ENCODE assay signal across 1 cellular context in genomic region chr3:165920984-165921383, GRCh38.
TF ChIP-seq lines count a peak whose summit lies in the region.

No MANE protein-coding gene starts in this region.

TF ChIP-seq in GM23338, 12 proteins besides CTCF, POLR2A, EP300 and RAD21 (continued from another document):
- no peak for TF ChIP-seq ZNF462 (CRISPR knock-in tag; IDR thresholded peaks at IDR 0.05)
- TF ChIP-seq ZNF114 (CRISPR knock-in tag; IDR thresholded peaks at IDR 0.05): no peak
- no peak for TF ChIP-seq EZH2 (IDR thresholded peaks at IDR 0.05; ENCODE audit: low read depth, unreplicated experiment)
- no peak for TF ChIP-seq CREB1 (CRISPR knock-in tag; IDR thresholded peaks at IDR 0.05; ENCODE audit: low read depth)
- no peak for TF ChIP-seq ZNF331 (CRISPR knock-in tag; IDR thresholded peaks at IDR 0.05; ENCODE audit: low read depth)
- TF ChIP-seq ETS1 (IDR thresholded peaks at IDR 0.05): no peak
